Comparison of ENCODE assay signal across 8 cellular contexts in genomic region chr11:123580557-123581275, GRCh38.
DNase-seq lines count a peak whose midpoint lies in the region; ATAC-seq, FAIRE-seq and TF ChIP-seq lines count a peak whose summit lies in the region.

No MANE protein-coding gene starts in this region.

- peak; percentile 97 for ATAC-seq in CD4-positive, alpha-beta T cell (ENCODE audit: poor library complexity)
- ATAC-seq in GM19395 (IDR thresholded peaks at IDR 0.05; ENCODE audit: unreplicated experiment) (peak; percentile 86), HG03460 (IDR thresholded peaks at IDR 0.05; ENCODE audit: unreplicated experiment) (peak; percentile 83)
- ATAC-seq in activated T-cell treated with anti-CD3 and anti-CD28 coated beads, Interleukin-2, amount 50 U/mL, for 72 hours (replicated peaks in 1 of 2): peak; percentile 78 to 80

- no peaks in the 10 kb centered on the region for H3K9me3 ChIP-seq in CD4-positive, alpha-beta T cell (ENCODE audit: control insufficient read depth, low read length)
- no peaks in the 10 kb centered on the region for H3K9me3 ChIP-seq in ovary

- peak; percentile 40 to 72 (median 56) for DNase-seq in CD4-positive, alpha-beta T cell
- DNase-seq in OCI-M1 (lab: John Stamatoyannopoulos, UW) (peak; percentile 81), foreskin fibroblast (peak in 1 of 2 donors; percentile 65), ovary (peak; percentile 46 to 70 (median 67)), urothelium cell line (ENCODE audit: low spot score) (peak; percentile 75)
- peak; percentile 76 for DNase-seq in activated T-cell treated with anti-CD3 and anti-CD28 coated beads, Interleukin-2, amount 50 U/mL, for 72 hours

- POLR2A ChIA-PET in CD4-positive, alpha-beta T cell (lab: Charles Lee): interaction anchor here (1.3 kb wide), 1 partner anchor 19 kb away, joined by 3 read pairs; no protein-coding TSS in a partner anchor

- H3K27ac ChIP-seq in CD4-positive, alpha-beta T cell (ENCODE audit: low read depth, low read length): no peak overlapping the region
- H3K27ac ChIP-seq in ovary: no peak overlapping the region

- H3K27ac Mint-ChIP-seq in CD4-positive, alpha-beta T cell: no peak overlapping the region
- peak overlapping the region; percentile 24 for H3K27ac Mint-ChIP-seq in activated T-cell treated with anti-CD3 and anti-CD28 coated beads, Interleukin-2, amount 50 U/mL, for 72 hours

- peaks cover 20% of the 10 kb centered on the region for H3K4me1 Mint-ChIP-seq in CD4-positive, alpha-beta T cell (ENCODE audit: low read depth)
- peaks cover 21% of the 10 kb centered on the region for H3K4me1 Mint-ChIP-seq in activated T-cell treated with anti-CD3 and anti-CD28 coated beads, Interleukin-2, amount 50 U/mL, for 72 hours (ENCODE audit: low read depth)

- no peak overlapping the region for H3K4me3 Mint-ChIP-seq in CD4-positive, alpha-beta T cell
- peak overlapping the region in 1 of 2 donors; percentile 4 for H3K4me3 Mint-ChIP-seq in activated T-cell treated with anti-CD3 and anti-CD28 coated beads, Interleukin-2, amount 50 U/mL, for 72 hours

- no peaks in the 10 kb centered on the region for H3K36me3 ChIP-seq in ovary

- H3K27me3 ChIP-seq in CD4-positive, alpha-beta T cell (ENCODE audit: control insufficient read depth, insufficient read depth, low read length): no peaks in the 10 kb centered on the region
- no peaks in the 10 kb centered on the region for H3K27me3 ChIP-seq in ovary

- FAIRE-seq in urothelium cell line (lab: Jason Lieb, UNC): peak; percentile 48

- TF ChIP-seq EP300 in ovary (IDR thresholded peaks at IDR 0.05): no peak

- H3K4me1 ChIP-seq in ovary (ENCODE audit: insufficient read depth): peaks cover 2% of the 10 kb centered on the region

- H3K4me3 ChIP-seq in foreskin fibroblast (ENCODE audit: low read depth in 1 of 2, low read length in 2 of 2): no peak overlapping the region
- H3K4me3 ChIP-seq in ovary: no peak overlapping the region

- intact Hi-C loops in CD4-positive, alpha-beta T cell (cut with DNase I, micrococcal nuclease): loop anchor here (1.0 to 2.0 kb wide), 2 partner anchors 126 to 127 kb away; no protein-coding TSS in a partner anchor
- intact Hi-C loops in ovary (cut with DNase I): loop anchor here (2.0 to 10.0 kb wide), 3 partner anchors 124 to 128 kb away; no protein-coding TSS in a partner anchor

- 11 to 15% (median 12%) methylated on average over 25 of the region's 25 CpGs for WGBS in ovary, 3 donors

- TF ChIP-seq CTCF in CD4-positive, alpha-beta T cell (IDR thresholded peaks at IDR 0.05): peak; percentile 96
- TF ChIP-seq CTCF in foreskin fibroblast (IDR thresholded peaks at IDR 0.05; ENCODE audit: low read depth, low read length) (peak; percentile 95), ovary (IDR thresholded peaks at IDR 0.05) (peak; percentile 62 to 86 (median 77))

- CTCF ChIA-PET in CD4-positive, alpha-beta T cell (lab: Charles Lee): interaction anchor here (0.7 to 1.9 kb wide), 23 partner anchors 9 to 409 kb away, joined by 3 to 15 read pairs (median 3); no protein-coding TSS in a partner anchor

- no peak for TF ChIP-seq POLR2A in ovary (IDR thresholded peaks at IDR 0.05)

- no peaks in the 10 kb centered on the region for H3K27me3 Mint-ChIP-seq in CD4-positive, alpha-beta T cell
- H3K27me3 Mint-ChIP-seq in activated T-cell treated with anti-CD3 and anti-CD28 coated beads, Interleukin-2, amount 50 U/mL, for 72 hours (ENCODE audit: low read depth): peaks cover 7% of the 10 kb centered on the region

- no peaks in the 10 kb centered on the region for H3K9me3 Mint-ChIP-seq in CD4-positive, alpha-beta T cell
- no peaks in the 10 kb centered on the region for H3K9me3 Mint-ChIP-seq in activated T-cell treated with anti-CD3 and anti-CD28 coated beads, Interleukin-2, amount 50 U/mL, for 72 hours

- H3K36me3 Mint-ChIP-seq in CD4-positive, alpha-beta T cell (ENCODE audit: low read depth): no peaks in the 10 kb centered on the region
- peaks cover 3 to 4% of the 10 kb centered on the region in 2 donors for H3K36me3 Mint-ChIP-seq in activated T-cell treated with anti-CD3 and anti-CD28 coated beads, Interleukin-2, amount 50 U/mL, for 72 hours (ENCODE audit: insufficient read depth in 2 of 2)
